ENCODE assay signal across 9 cellular contexts in genomic region chr3:38004415-38005075, GRCh38. TPM values are rescaled to one million over a fixed set of nuclear protein-coding genes. Genes with fewer than 3 reads are reported as not detected.
DNase-seq lines count a peak whose midpoint lies in the region; ATAC-seq, FAIRE-seq and TF ChIP-seq lines count a peak whose summit lies in the region.
"Had no signal": no experiment of that assay in that cellular context is flagged by ENCODE, and none has a peak within 500 bp of the region (broad histone marks: within the 10 kb centered on the region; RNA-seq: fewer than 3 reads in every experiment).

No MANE protein-coding gene starts in this region.

- dilution Hi-C loops in IMR-90 (cut with HindIII; ENCODE audit: low sequenced_read_pairs, unreplicated experiment): no loop called here

- peak overlapping the region; percentile 8; the same call in 1 of the 2 replicates for H2AK5ac ChIP-seq in IMR-90 (ENCODE audit: low read depth, low read length)

- in situ Hi-C loops in GM13977 (cut with MboI; ENCODE audit: low pct_unique_long_range_greater_than_20kb, low sequenced_read_pairs, unreplicated experiment) (no loop called here), IMR-90 (cut with MboI; ENCODE audit: low sequenced_read_pairs) (no loop called here), GM12878 (cut with MboI) (no loop called here)

- TF ChIP-seq CTCF in GM13977 (IDR thresholded peaks at IDR 0.05; ENCODE audit: extremely low read depth, insufficient read depth, missing control alignments) (peak; percentile 62), IMR-90 (conservative IDR thresholded peaks at IDR 0.05; ENCODE audit: low read depth, low read length) (peak; percentile 67), GM12878 (IDR thresholded peaks at IDR 0.05 in 2 of 3, conservative IDR thresholded peaks at IDR 0.05 in 1 of 3; ENCODE audit: control insufficient read depth in 2 of 3, extremely low read depth in 1 of 3, insufficient read depth in 1 of 3, low read depth in 3 of 3, low read length in 3 of 3) (peak; percentile 68 to 76 (median 73)), sigmoid colon (IDR thresholded peaks at IDR 0.05) (peak; percentile 56 to 61 (median 60))

- H3K9me3 ChIP-seq in IMR-90 (ENCODE audit: control insufficient read depth, insufficient read depth, low read length): no peaks in the 10 kb centered on the region
- no peaks in the 10 kb centered on the region for H3K9me3 ChIP-seq in GM12878 (replicated peaks; ENCODE audit: control insufficient read depth, insufficient read depth, low read length)
- H3K9me3 ChIP-seq in sigmoid colon: no peaks in the 10 kb centered on the region

- H3K23ac ChIP-seq in IMR-90 (ENCODE audit: low read depth, low read length): no peak overlapping the region

- H3K36me3 ChIP-seq in IMR-90 (ENCODE audit: control insufficient read depth, insufficient read depth, low read length) (peaks cover 25% of the 10 kb centered on the region), GM12878 (ENCODE audit: control insufficient read depth in 2 of 2, insufficient read depth in 2 of 2, low read length in 1 of 2) (peaks cover 0 to 3% of the 10 kb centered on the region in 2 experiments; a peak in 2 of 4 replicates), sigmoid colon (peaks cover 0 to 46% (median 12%) of the 10 kb centered on the region in 4 donors)

- ATAC-seq in IMR-90 (ENCODE audit: low read depth) (peak; percentile 88), GM12878 (peak; percentile 85), HG03159 (IDR thresholded peaks at IDR 0.05; ENCODE audit: unreplicated experiment) (no peak)

- H3K9ac ChIP-seq in IMR-90 (ENCODE audit: low read depth, low read length): no peak overlapping the region
- H3K9ac ChIP-seq in GM12878 (ENCODE audit: control insufficient read depth, insufficient read depth, low read length): no peak overlapping the region

- peaks cover 8% of the 10 kb centered on the region; the same call in 1 of the 2 replicates for H4K20me1 ChIP-seq in IMR-90 (ENCODE audit: insufficient read depth, low read length)
- no peaks in the 10 kb centered on the region for H4K20me1 ChIP-seq in GM12878 (ENCODE audit: control insufficient read depth, insufficient read depth)

- H2AFZ ChIP-seq in IMR-90 (replicated peaks; ENCODE audit: low read length, poor library complexity) (no peak overlapping the region), GM12878 (ENCODE audit: control insufficient read depth, low read depth, low read length) (no peak overlapping the region)

- no peak overlapping the region for H4K5ac ChIP-seq in IMR-90 (ENCODE audit: low read depth, low read length)

- SMC1A ChIA-PET in GM12878 (lab: Charles Lee; ENCODE audit: uncharacterized antibody, unreplicated experiment): interaction anchor here (1.0 to 1.2 kb wide), 2 partner anchors 30 to 129 kb away, joined by 3 to 7 read pairs; no protein-coding TSS in a partner anchor

- H2BK15ac ChIP-seq in IMR-90 (ENCODE audit: low read depth, low read length): no peak overlapping the region

- H3K79me1 ChIP-seq in IMR-90 (ENCODE audit: low read depth in 1 of 2, low read length in 2 of 2): no peaks in the 10 kb centered on the region

- DNase-seq in AG08396 (ENCODE audit: low spot score) (peak; percentile 68), GM13977 (ENCODE audit: low spot score) (peak; percentile 63), IMR-90 (peak; percentile 59), SKM-1 treated with dmso at 0.1 percent for 144 hours (lab: John Stamatoyannopoulos, UW; ENCODE audit: unreplicated experiment) (peak; percentile 21), GM12878 (ENCODE audit: low read depth, low spot score) (no peak), hypothalamus (lab: John Stamatoyannopoulos, UW) (peak in 49 of 51 donors; percentile 22 to 92 (median 67)), sigmoid colon (peak; percentile 82)

- H3K4me3 ChIP-seq in IMR-90 (ENCODE audit: insufficient read depth, low read depth, low read length): no peak overlapping the region
- H3K4me3 ChIP-seq in GM12878: no peak overlapping the region
- no peak overlapping the region for H3K4me3 ChIP-seq in sigmoid colon

- H2BK20ac ChIP-seq in IMR-90 (ENCODE audit: low read depth, low read length): no peak overlapping the region

- POLR2A ChIA-PET in IMR-90 (lab: Charles Lee; ENCODE audit: unreplicated experiment): no interaction called here
- POLR2A ChIA-PET in GM12878 (lab: Charles Lee): interaction anchor here (0.5 kb wide), 1 partner anchor 23 kb away, joined by 3 read pairs; no protein-coding TSS in a partner anchor

- H3K4me2 ChIP-seq in IMR-90 (ENCODE audit: low read depth, low read length): no peak overlapping the region
- H3K4me2 ChIP-seq in GM12878 (ENCODE audit: control insufficient read depth, insufficient read depth): no peak overlapping the region

- H3K4ac ChIP-seq in IMR-90 (ENCODE audit: low read depth, low read length): no peak overlapping the region

- H2BK5ac ChIP-seq in IMR-90 (ENCODE audit: low read depth, low read length, poor library complexity, severe bottlenecking): no peak overlapping the region

- 84% methylated on average over 13 of the region's 14 CpGs; no CpG with 5 or more reads in 1 of the 2 experiments for WGBS in IMR-90 (ENCODE audit: extremely low coverage in 2 of 2, insufficient read length in 1 of 2), 2 experiments
- WGBS in GM12878 (ENCODE audit: insufficient coverage, insufficient replicate concordance, low lambda C conversion rate, missing lambda C conversion rate): 74% methylated on average over 14 of the region's 14 CpGs
- 17 to 63% methylated on average over 14 of the region's 14 CpGs for WGBS in sigmoid colon, 2 donors

- peaks cover 11% of the 10 kb centered on the region for H3K9me1 ChIP-seq in IMR-90 (ENCODE audit: insufficient read depth, low read length)

- no peak overlapping the region for H3K14ac ChIP-seq in IMR-90 (replicated peaks; ENCODE audit: low read depth, low read length)

- no peak overlapping the region for H2BK120ac ChIP-seq in IMR-90 (ENCODE audit: low read depth, low read length)

- FAIRE-seq in GM12878 (lab: Jason Lieb, UNC): peak; percentile 68

- H3K18ac ChIP-seq in IMR-90 (ENCODE audit: low read depth, low read length): no peak overlapping the region

- intact Hi-C loops in IMR-90 (cut with micrococcal nuclease) (loop anchor here (1.0 kb wide), 1 partner anchor 476 kb away; no protein-coding TSS in a partner anchor), GM12878 (cut with micrococcal nuclease; ENCODE audit: unreplicated experiment) (loop anchor here (1.0 kb wide), 2 partner anchors 36 to 476 kb away; no protein-coding TSS in a partner anchor), sigmoid colon (cut with DNase I) (no loop called here)

- H3K27ac ChIP-seq in IMR-90 (ENCODE audit: insufficient read depth, low read length) (no peak overlapping the region), GM12878 (ENCODE audit: control insufficient read depth, insufficient read depth) (no peak overlapping the region), sigmoid colon (peak overlapping the region in 2 of 4 donors; percentile 25 to 46)

- no peaks in the 10 kb centered on the region for H3K79me2 ChIP-seq in GM12878 (ENCODE audit: control insufficient read depth, insufficient read depth, low read length)

- TF ChIP-seq POLR2A in IMR-90 (IDR thresholded peaks at IDR 0.05; ENCODE audit: low read depth, low read length) (no peak), GM12878 (IDR thresholded peaks at IDR 0.05; ENCODE audit: low read depth, low read length) (no peak), sigmoid colon (IDR thresholded peaks at IDR 0.05) (no peak)

- no peak overlapping the region for H4K8ac ChIP-seq in IMR-90 (ENCODE audit: low read depth in 2 of 2, low read length in 2 of 2)

- no peaks in the 10 kb centered on the region for H3K4me1 ChIP-seq in IMR-90 (ENCODE audit: control insufficient read depth, insufficient read depth, low read length)
- no peaks in the 10 kb centered on the region; the same call in 1 of the 2 replicates for H3K4me1 ChIP-seq in GM12878 (ENCODE audit: control insufficient read depth, insufficient read depth, low read length)
- H3K4me1 ChIP-seq in sigmoid colon: peaks cover 0 to 16% (median 6%) of the 10 kb centered on the region in 4 donors

- no peak overlapping the region for H4K91ac ChIP-seq in IMR-90 (ENCODE audit: insufficient read depth, low read depth, low read length)

- CTCF ChIA-PET in IMR-90 (lab: Yijun Ruan, JAX): interaction anchor here (0.7 to 1.3 kb wide), 2 partner anchors 149 to 152 kb away, joined by 3 to 4 read pairs; no protein-coding TSS in a partner anchor
- CTCF ChIA-PET in GM12878 (lab: Yijun Ruan, JAX): interaction anchor here (0.8 to 1.9 kb wide), 8 partner anchors 17 to 464 kb away, joined by 3 to 18 read pairs (median 4); no protein-coding TSS in a partner anchor

- TF ChIP-seq EP300 in GM12878 (IDR thresholded peaks at IDR 0.05; ENCODE audit: borderline replicate concordance in 1 of 2, control insufficient read depth in 1 of 2, low read depth in 2 of 2, low read length in 2 of 2) (no peak), sigmoid colon (IDR thresholded peaks at IDR 0.05) (no peak)

- no peak overlapping the region for H2AK9ac ChIP-seq in IMR-90 (replicated peaks; ENCODE audit: low read depth, low read length, poor library complexity)

- H3K27me3 ChIP-seq in IMR-90 (ENCODE audit: control insufficient read depth, insufficient read depth, low read length) (no peaks in the 10 kb centered on the region), GM12878 (replicated peaks in 1 of 2; ENCODE audit: control insufficient read depth in 2 of 2, insufficient read depth in 2 of 2, low read length in 1 of 2) (no peaks in the 10 kb centered on the region), sigmoid colon (no peaks in the 10 kb centered on the region)

- H3K56ac ChIP-seq in IMR-90 (ENCODE audit: extremely low read depth, insufficient read depth, low read length): no peak overlapping the region

- TF ChIP-seq RAD21 in IMR-90 (IDR thresholded peaks at IDR 0.05; ENCODE audit: low read length): peak; percentile 57
- TF ChIP-seq RAD21 in GM12878 (IDR thresholded peaks at IDR 0.05; ENCODE audit: insufficient read depth, low read depth, low read length): peak; percentile 39; the same call in 1 of the 2 replicates

- RAD21 ChIA-PET in GM12878 (lab: Charles Lee; ENCODE audit: unreplicated experiment): interaction anchor here (0.6 to 0.8 kb wide), 2 partner anchors 26 to 81 kb away, joined by 3 read pairs; no protein-coding TSS in a partner anchor

- BruUV-seq in IMR-90 (replicated peaks; lab: Mats Ljungman, UMichigan) (no TSS peak), GM12878 (replicated peaks; lab: Mats Ljungman, UMichigan) (no TSS peak)

RNA-seq across cellular contexts. Expression of gene VILL, which starts 14.0 kb away (rescaled TPM):
- 2.3 and 2.5 TPM in 2 replicates for total RNA-seq in IMR-90 (2012; rRNA removed)
- 4.5 and 4.7 TPM in 2 replicates for polyA plus RNA-seq in IMR-90 (2012; rRNA removed)
- 1.3 and 3.7 TPM in 2 replicates for polyA plus RNA-seq in IMR-90 (2012; cell fraction: cytosol; rRNA removed)
- 15.6 and 35.8 TPM in 2 replicates for polyA plus RNA-seq in IMR-90 (2012; cell fraction: nucleus; rRNA removed; ENCODE audit: low replicate concordance)
- total RNA-seq in GM12878 (2013; cell fraction: nucleolus; rRNA removed): 18.9 TPM in 2 replicates
- total RNA-seq in GM12878 (2014; rRNA removed): 3.4 and 3.9 TPM in 2 replicates
- 1.3 and 1.9 TPM in 2 replicates for total RNA-seq in GM12878 (2014; rRNA removed; fragmentation: Illumina TruSeq; extraction: Trizol)
- 3.7 and 4.1 TPM in 2 replicates for total RNA-seq in GM12878 (2021)
- polyA plus RNA-seq in GM12878 (2011; ENCODE audit: low read depth): 3.8 TPM
- polyA plus RNA-seq in GM12878 (2011; rRNA removed): 3.1 and 5.4 TPM in 2 replicates
- polyA plus RNA-seq in GM12878 (2011; cell fraction: cytosol; rRNA removed): 7.7 and 8.5 TPM in 2 replicates
- 44.3 and 44.4 TPM in 2 replicates for polyA plus RNA-seq in GM12878 (2011; cell fraction: nucleus; rRNA removed)
- polyA plus RNA-seq in GM12878 (2012): 5.6 and 5.9 TPM in 2 replicates
- polyA plus RNA-seq in GM12878 (2014; fragmentation: Illumina TruSeq; extraction: Trizol): 0.41 and 1.4 TPM in 2 replicates
- polyA plus RNA-seq in GM12878 (2014; fragmentation: Nextera tagmentation; extraction: Ambion mirVana): under 1 TPM in 1 of 2 experiments, not detected in 1; 0.15 TPM
- polyA plus RNA-seq in GM12878 (2014; rRNA removed): 4.2 and 4.3 TPM in 2 replicates
- 1 to 10 TPM; 2.1 TPM for polyA plus RNA-seq in GM12878 (2016; fragmentation: Nextera tagmentation; extraction: Ambion mirVana)
- 7.5 and 18.4 TPM in 2 replicates for polyA minus RNA-seq in GM12878 (2011; rRNA and poly(A)+ RNA removed)
- 2.8 and 3.2 TPM in 2 replicates for polyA minus RNA-seq in GM12878 (2011; cell fraction: cytosol; rRNA and poly(A)+ RNA removed)
- polyA minus RNA-seq in GM12878 (2011; cell fraction: nucleus; rRNA and poly(A)+ RNA removed): 14.3 and 19.2 TPM in 2 replicates
- total RNA-seq in sigmoid colon: 1 to 10 TPM; 5.3 to 8.3 (median 6.6) TPM
- 100 to 1,000 TPM in 1 of 3 donors, 10 to 100 TPM in 2; 81.7 to 175 (median 97.0) TPM for polyA plus RNA-seq in sigmoid colon

RNA-seq across cellular contexts. Expression of gene PLCD1, which starts 24.9 kb away (rescaled TPM):
- total RNA-seq in IMR-90 (2012; rRNA removed) (15.0 and 16.3 TPM in 2 replicates), GM12878 (2014; rRNA removed) (0.73 and 1.2 TPM in 2 replicates), GM12878 (2014; rRNA removed; fragmentation: Illumina TruSeq; extraction: Trizol) (0.55 and 0.89 TPM in 2 replicates), GM12878 (2021) (1.6 and 2.4 TPM in 2 replicates), sigmoid colon (10 to 100 TPM; 10.3 to 22.7 (median 14.2) TPM)
- polyA plus RNA-seq in IMR-90 (2012; rRNA removed) (13.2 and 14.9 TPM in 2 replicates), GM12878 (2011; rRNA removed) (1.8 and 3.5 TPM in 2 replicates), GM12878 (2014; fragmentation: Illumina TruSeq; extraction: Trizol) (0.32 and 1.0 TPM in 2 replicates), GM12878 (2014; fragmentation: Nextera tagmentation; extraction: Ambion mirVana) (under 1 TPM in 1 of 2 experiments, not detected in 1; 0.20 TPM), GM12878 (2014; rRNA removed) (1.5 and 3.9 TPM in 2 replicates), GM12878 (2016; fragmentation: Nextera tagmentation; extraction: Ambion mirVana) (1 to 10 TPM; 1.2 to 2.0 TPM), sigmoid colon (100 to 1,000 TPM in 1 of 3 donors, 10 to 100 TPM in 2; 29.0 to 139 (median 85.9) TPM)
- 7.0 and 12.3 TPM in 2 replicates for polyA plus RNA-seq in IMR-90 (2012; cell fraction: cytosol; rRNA removed)
- 21.6 and 50.5 TPM in 2 replicates for polyA plus RNA-seq in IMR-90 (2012; cell fraction: nucleus; rRNA removed; ENCODE audit: low replicate concordance)
- total RNA-seq in GM12878 (2013; cell fraction: nucleolus; rRNA removed): 3.8 and 5.4 TPM in 2 replicates
- 5.4 TPM for polyA plus RNA-seq in GM12878 (2011; ENCODE audit: low read depth)
- polyA plus RNA-seq in GM12878 (2011; cell fraction: cytosol; rRNA removed): 3.6 and 4.2 TPM in 2 replicates
- 12.2 and 13.7 TPM in 2 replicates for polyA plus RNA-seq in GM12878 (2011; cell fraction: nucleus; rRNA removed)
- 3.9 and 5.8 TPM in 2 replicates for polyA plus RNA-seq in GM12878 (2012)
- 4.3 and 4.8 TPM in 2 replicates for polyA minus RNA-seq in GM12878 (2011; rRNA and poly(A)+ RNA removed)
- polyA minus RNA-seq in GM12878 (2011; cell fraction: cytosol; rRNA and poly(A)+ RNA removed): 3.6 and 4.5 TPM in 2 replicates
- polyA minus RNA-seq in GM12878 (2011; cell fraction: nucleus; rRNA and poly(A)+ RNA removed): 3.1 and 6.9 TPM in 2 replicates

RNA-seq across cellular contexts. Expression of gene DLEC1, which starts 34.5 kb away (rescaled TPM):
- total RNA-seq in IMR-90 (2012; rRNA removed): not detected in 2 replicates
- polyA plus RNA-seq in IMR-90 (2012; rRNA removed): 0.03 TPM in 1 of 2 replicates, not detected in the other
- polyA plus RNA-seq in IMR-90 (2012; cell fraction: cytosol; rRNA removed): not detected in 2 replicates
- polyA plus RNA-seq in IMR-90 (2012; cell fraction: nucleus; rRNA removed; ENCODE audit: low replicate concordance): 0.17 and 0.18 TPM in 2 replicates
- total RNA-seq in GM12878 (2013; cell fraction: nucleolus; rRNA removed): 1.2 and 4.2 TPM in 2 replicates
- not detected in 2 replicates for total RNA-seq in GM12878 (2014; rRNA removed)
- 0.04 TPM in 1 of 2 replicates, not detected in the other for total RNA-seq in GM12878 (2014; rRNA removed; fragmentation: Illumina TruSeq; extraction: Trizol)
- total RNA-seq in GM12878 (2021): 0.08 TPM in 2 replicates
- polyA plus RNA-seq in GM12878 (2011; ENCODE audit: low read depth): 0.05 TPM
- polyA plus RNA-seq in GM12878 (2011; rRNA removed): 0.03 and 0.05 TPM in 2 replicates
- polyA plus RNA-seq in GM12878 (2011; cell fraction: cytosol; rRNA removed): 0.02 and 0.03 TPM in 2 replicates
- 0.35 and 0.81 TPM in 2 replicates for polyA plus RNA-seq in GM12878 (2011; cell fraction: nucleus; rRNA removed)
- 0.07 and 0.50 TPM in 2 replicates for polyA plus RNA-seq in GM12878 (2012)
- not detected in 2 replicates for polyA plus RNA-seq in GM12878 (2014; fragmentation: Illumina TruSeq; extraction: Trizol)
- under 1 TPM; 0.07 to 0.14 TPM for polyA plus RNA-seq in GM12878 (2014; fragmentation: Nextera tagmentation; extraction: Ambion mirVana)
- 0.03 and 0.04 TPM in 2 replicates for polyA plus RNA-seq in GM12878 (2014; rRNA removed)
- under 1 TPM in 1 of 2 experiments, not detected in 1; 0.29 TPM for polyA plus RNA-seq in GM12878 (2016; fragmentation: Nextera tagmentation; extraction: Ambion mirVana)
- polyA minus RNA-seq in GM12878 (2011; rRNA and poly(A)+ RNA removed): 0.07 and 0.21 TPM in 2 replicates
- polyA minus RNA-seq in GM12878 (2011; cell fraction: cytosol; rRNA and poly(A)+ RNA removed): not detected in 2 replicates
- polyA minus RNA-seq in GM12878 (2011; cell fraction: nucleus; rRNA and poly(A)+ RNA removed): 0.10 and 3.7 TPM in 2 replicates
- under 1 TPM; 0.16 to 0.41 (median 0.32) TPM for total RNA-seq in sigmoid colon
- under 1 TPM; 0.42 to 0.60 (median 0.46) TPM for polyA plus RNA-seq in sigmoid colon
- total RNA-seq: pulmonary artery endothelial cell had no signal
